In genomic region chr16:2904100-2904921, GRCh38 we compare ENCODE assay signal across 1 cellular context.
TF ChIP-seq lines count a peak whose summit lies in the region.

No MANE protein-coding gene starts in this region.

TF ChIP-seq in HepG2, 621 proteins besides CTCF, POLR2A, EP300 and RAD21 (continued from another document and continues in another):
- TF ChIP-seq ZNF142 (CRISPR knock-in tag; IDR thresholded peaks at IDR 0.05) (peak; percentile 54; the same call in 1 of the 2 replicates), ZNF136 (CRISPR knock-in tag; IDR thresholded peaks at IDR 0.05; ENCODE audit: low read depth) (no peak), ZNF546 (CRISPR knock-in tag; conservative IDR thresholded peaks at IDR 0.05) (no peak), ZNF547 (CRISPR knock-in tag; IDR thresholded peaks at IDR 0.05) (no peak), IKZF1 (IDR thresholded peaks at IDR 0.05) (no peak), TFDP2 (CRISPR knock-in tag; IDR thresholded peaks at IDR 0.05) (no peak), SRF (IDR thresholded peaks at IDR 0.05; ENCODE audit: low read depth, low read length) (no peak), ZSCAN25 (CRISPR knock-in tag; IDR thresholded peaks at IDR 0.05) (no peak), ZNF709 (CRISPR knock-in tag; IDR thresholded peaks at IDR 0.05) (no peak), MAX (IDR thresholded peaks at IDR 0.05) (peak; percentile 70), DZIP1 (CRISPR knock-in tag; IDR thresholded peaks at IDR 0.05) (no peak), ZNF512B (CRISPR knock-in tag; IDR thresholded peaks at IDR 0.05; ENCODE audit: borderline replicate concordance) (no peak), ZNF788 (CRISPR knock-in tag; IDR thresholded peaks at IDR 0.05; ENCODE audit: borderline replicate concordance) (no peak; the same call in 1 of the 2 replicates), FOSL2 (CRISPR knock-in tag; IDR thresholded peaks at IDR 0.05) (peak; percentile 25; the same call in 1 of the 2 replicates), HDAC2 (CRISPR knock-in tag; IDR thresholded peaks at IDR 0.05) (peak; percentile 67), RFXAP (CRISPR knock-in tag; IDR thresholded peaks at IDR 0.05; ENCODE audit: borderline replicate concordance) (peak; percentile 65; the same call in 1 of the 2 replicates), MTA3 (CRISPR knock-in tag; IDR thresholded peaks at IDR 0.05) (no peak), ZFAT (CRISPR knock-in tag; conservative IDR thresholded peaks at IDR 0.05) (no peak), MATR3 (CRISPR knock-in tag; IDR thresholded peaks at IDR 0.05) (no peak), NFE2L1 (CRISPR knock-in tag; IDR thresholded peaks at IDR 0.05; ENCODE audit: borderline replicate concordance) (no peak), POLR2AphosphoS2 (IDR thresholded peaks at IDR 0.05; ENCODE audit: low read depth, low read length) (no peak), CHCHD3 (CRISPR knock-in tag; IDR thresholded peaks at IDR 0.05) (no peak), SETDB1 (CRISPR knock-in tag; IDR thresholded peaks at IDR 0.05; ENCODE audit: borderline replicate concordance) (no peak), MTERF4 (CRISPR knock-in tag; IDR thresholded peaks at IDR 0.05) (peak; percentile 59; the same call in 1 of the 2 replicates), GABPB1 (CRISPR knock-in tag; IDR thresholded peaks at IDR 0.05) (peak; percentile 78), SIX1 (CRISPR knock-in tag; IDR thresholded peaks at IDR 0.05; ENCODE audit: borderline replicate concordance) (no peak), ZBTB34 (CRISPR knock-in tag; IDR thresholded peaks at IDR 0.05) (no peak), E2F5 (CRISPR knock-in tag; conservative IDR thresholded peaks at IDR 0.05) (no peak), MLLT10 (CRISPR knock-in tag; IDR thresholded peaks at IDR 0.05) (no peak), IRF1 (CRISPR knock-in tag; IDR thresholded peaks at IDR 0.05; ENCODE audit: low read depth) (no peak), ZNF816 (CRISPR knock-in tag; IDR thresholded peaks at IDR 0.05; ENCODE audit: borderline replicate concordance) (no peak), ATF1 (CRISPR knock-in tag; IDR thresholded peaks at IDR 0.05) (no peak), ZNF30 (CRISPR knock-in tag; IDR thresholded peaks at IDR 0.05) (no peak), HNRNPH1 (optimal IDR thresholded peaks at IDR 0.05; ENCODE audit: low read depth, low read length) (no peak), ASH2L (IDR thresholded peaks at IDR 0.05; ENCODE audit: insufficient read length, low read depth, low read length) (peak; percentile 46), AGO1 (IDR thresholded peaks at IDR 0.05; ENCODE audit: low read depth, low read length, poor library complexity, severe bottlenecking) (no peak), CEBPG (CRISPR knock-in tag; IDR thresholded peaks at IDR 0.05) (no peak), SRY (CRISPR knock-in tag; IDR thresholded peaks at IDR 0.05) (0 out of 2 replicates have a peak, but pooled peaks have one; percentile 4), HCFC1 (IDR thresholded peaks at IDR 0.05; ENCODE audit: low read depth, low read length) (no peak), NPAS2 (CRISPR knock-in tag; IDR thresholded peaks at IDR 0.05; ENCODE audit: borderline replicate concordance) (no peak), ATRX (CRISPR knock-in tag; IDR thresholded peaks at IDR 0.05; ENCODE audit: borderline replicate concordance) (no peak), SSRP1 (CRISPR knock-in tag; IDR thresholded peaks at IDR 0.05) (peak; percentile 86), MEIS1 (CRISPR knock-in tag; IDR thresholded peaks at IDR 0.05; ENCODE audit: borderline replicate concordance) (peak; percentile 80; the same call in 1 of the 2 replicates), PLRG1 (conservative IDR thresholded peaks at IDR 0.05) (no peak), MYC (CRISPR knock-in tag; IDR thresholded peaks at IDR 0.05; ENCODE audit: borderline replicate concordance) (peak; percentile 68; the same call in 1 of the 2 replicates), ZNF101 (CRISPR knock-in tag; IDR thresholded peaks at IDR 0.05; ENCODE audit: borderline replicate concordance, low read depth) (no peak)
